8 cellular contexts compared by ENCODE assay signal in the genomic region with DNA sequence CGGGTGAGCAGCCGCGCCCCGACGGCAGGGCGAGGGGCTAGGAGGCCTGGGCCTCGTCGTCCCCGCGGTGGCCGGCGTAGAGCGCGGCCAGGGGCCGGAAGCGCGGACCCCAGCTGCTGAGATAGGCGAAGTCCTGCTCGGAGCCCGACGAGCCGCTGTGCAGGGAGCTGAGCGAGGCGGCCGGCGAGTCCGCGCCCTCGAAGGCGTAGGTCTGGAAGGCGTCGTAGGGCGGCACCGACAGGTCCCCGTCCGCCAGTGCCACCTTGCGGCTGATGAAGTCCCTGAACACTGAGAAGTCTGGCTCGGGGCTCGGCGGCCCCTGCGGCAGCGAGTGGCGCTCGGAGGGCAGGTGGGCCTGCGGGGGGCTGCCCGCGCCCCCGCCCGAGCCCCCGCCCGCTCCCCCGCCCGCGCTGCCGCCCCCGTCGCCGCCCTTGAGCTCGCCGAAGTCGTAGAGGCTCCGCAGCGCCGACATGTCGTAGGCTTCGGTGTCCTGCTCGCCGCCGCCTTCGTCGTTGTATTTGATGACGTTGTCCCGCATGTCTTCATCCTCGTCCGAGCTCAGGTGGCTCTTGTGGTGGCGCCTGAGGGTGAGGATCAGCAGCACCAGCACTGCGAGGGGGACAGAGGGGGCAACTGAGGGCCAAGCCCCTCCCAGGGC. TPM values are rescaled to one million over a fixed set of nuclear protein-coding genes. Genes with fewer than 3 reads are reported as not detected.
DNase-seq lines count a peak whose midpoint lies in the region; ATAC-seq and TF ChIP-seq lines count a peak whose summit lies in the region.

No MANE protein-coding gene starts in this region.

- TF ChIP-seq POLR2A in adrenal gland (IDR thresholded peaks at IDR 0.05) (no peak), spleen (IDR thresholded peaks at IDR 0.05) (no peak)

- H3K9me3 ChIP-seq in adrenal gland (replicated peaks in 1 of 3): no peaks in the 10 kb centered on the region
- no peaks in the 10 kb centered on the region for H3K9me3 ChIP-seq in hepatocyte (ENCODE audit: low read depth)
- H3K9me3 ChIP-seq in spleen: no peaks in the 10 kb centered on the region

- H3K27ac ChIP-seq in adrenal gland: no peak overlapping the region
- no peak overlapping the region for H3K27ac ChIP-seq in hepatocyte
- no peak overlapping the region for H3K27ac ChIP-seq in spleen

- intact Hi-C loops in adrenal gland (cut with DNase I): loop anchor here (5.0 to 10.0 kb wide), 3 partner anchors 42 to 160 kb away; a partner anchor contains a TSS
- intact Hi-C loops in spleen (cut with DNase I; ENCODE audit: low total_unique reads): loop anchor here (5.0 kb wide), 1 partner anchor 152 kb away; no protein-coding TSS in a partner anchor

- no peak overlapping the region for H3K4me3 ChIP-seq in adrenal gland
- no peak overlapping the region for H3K4me3 ChIP-seq in hepatocyte
- peak overlapping the region in 2 of 8 donors; percentile 15 to 49 for H3K4me3 ChIP-seq in spleen

- H3K36me3 ChIP-seq in adrenal gland (replicated peaks in 1 of 2) (no peaks in the 10 kb centered on the region), hepatocyte (replicated peaks; ENCODE audit: insufficient read depth, low read depth) (no peaks in the 10 kb centered on the region), spleen (no peaks in the 10 kb centered on the region)

- H3K4me1 ChIP-seq in adrenal gland (replicated peaks in 1 of 2) (no peaks in the 10 kb centered on the region), hepatocyte (ENCODE audit: insufficient read depth) (no peaks in the 10 kb centered on the region), spleen (peaks cover 0 to 10% (median 6%) of the 10 kb centered on the region in 6 donors)

- no peaks in the 10 kb centered on the region for H3K79me2 ChIP-seq in hepatocyte

- H3K9me2 ChIP-seq in hepatocyte (replicated peaks; ENCODE audit: insufficient read depth): no peaks in the 10 kb centered on the region

- H3K4me2 ChIP-seq in hepatocyte: no peak overlapping the region

- H4K20me1 ChIP-seq in hepatocyte (ENCODE audit: insufficient read depth, poor library complexity, severe bottlenecking): no peaks in the 10 kb centered on the region

- H3K27me3 ChIP-seq in adrenal gland (peaks cover 11% of the 10 kb centered on the region), hepatocyte (peaks cover 61% of the 10 kb centered on the region), spleen (replicated peaks in 1 of 7) (peaks cover 5 to 91% (median 32%) of the 10 kb centered on the region in 7 donors)

- DNase-seq in NCI-H2081 (lab: John Stamatoyannopoulos, UW): peak; percentile 17 to 41
- no peak for DNase-seq in NCI-H2081 treated with DMSO at 0.1 percent for 48 hours (lab: John Stamatoyannopoulos, UW)
- peak; percentile 55 for DNase-seq in T follicular helper cell (ENCODE audit: low read depth)
- DNase-seq in adrenal gland: peak; percentile 55 to 87 (median 79)
- DNase-seq in hepatocyte (ENCODE audit: low spot score): peak; percentile 90
- DNase-seq in spleen: peak; percentile 91

- 4 to 6% (median 5%) methylated on average over 7 to 77 of the region's 77 CpGs for WGBS in adrenal gland, 4 donors
- WGBS in hepatocyte (ENCODE audit: low lambda C conversion rate, missing lambda C conversion rate): 9% methylated on average over 52 of the region's 77 CpGs
- 3 to 16% (median 6%) methylated on average over 29 to 77 of the region's 77 CpGs for WGBS in spleen, 5 donors

- H2AFZ ChIP-seq in hepatocyte: no peak overlapping the region

- TF ChIP-seq CTCF in adrenal gland (IDR thresholded peaks at IDR 0.05) (peak; percentile 22 to 76 (median 53)), hepatocyte (IDR thresholded peaks at IDR 0.05; ENCODE audit: poor library complexity) (peak; percentile 61), spleen (IDR thresholded peaks at IDR 0.05 in 8 of 11, conservative IDR thresholded peaks at IDR 0.05 in 3 of 11) (peak in 10 of 11 experiments; percentile 25 to 79 (median 58))

- ATAC-seq in GM21390 (IDR thresholded peaks at IDR 0.05; ENCODE audit: unreplicated experiment) (no peak), HG02884 (IDR thresholded peaks at IDR 0.05; ENCODE audit: unreplicated experiment) (no peak)

RNA-seq across cellular contexts. Expression of a gene that starts 56.5 kb away (rescaled TPM):
- total RNA-seq in adrenal gland (10 to 100 TPM in 3 of 8 donors, 1 to 10 TPM in 5; 4.5 to 13.5 (median 9.4) TPM), hepatocyte (2.8 and 3.2 TPM in 2 replicates), spleen (10 to 100 TPM; 30.7 to 70.3 (median 44.2) TPM)
- polyA plus RNA-seq in adrenal gland (10 to 100 TPM in 2 of 3 donors, 1 to 10 TPM in 1; 6.8 to 20.5 (median 13.1) TPM), hepatocyte (8.0 and 10.3 TPM in 2 replicates), spleen (100 to 1,000 TPM in 1 of 3 donors, 10 to 100 TPM in 2; 66.1 to 108 (median 68.7) TPM)
